ENCODE assay signal across 5 cellular contexts in genomic region chr2:66391240-66391639, GRCh38. TPM values are rescaled to one million over a fixed set of nuclear protein-coding genes. Genes with fewer than 3 reads are reported as not detected.
"Had no signal": no experiment of that assay in that cellular context is flagged by ENCODE, and none has a peak within 500 bp of the region (broad histone marks: within the 10 kb centered on the region; RNA-seq: fewer than 3 reads in every experiment).

No MANE protein-coding gene starts in this region.

RNA-seq across cellular contexts. Expression of gene MEIS1, which starts 43.7 kb away (rescaled TPM):
- total RNA-seq: activated B cell treated with CpG ODN at 0.5 μM for 24 hours; activated CD4-positive, alpha-beta T cell treated with anti-CD3 and anti-CD28 coated beads for 36 hours; activated naive CD4-positive, alpha-beta T cell treated with anti-CD3 and anti-CD28 coated beads, Interleukin-2, amount 50 U/mL, for 72 hours; activated T-helper 17 cell treated with anti-CD3 and anti-CD28 coated beads, Interleukin-2, amount 50 U/mL, for 72 hours had no signal
- polyA plus RNA-seq: naive thymus-derived CD4-positive, alpha-beta T cell had no signal
